Comparison of ENCODE assay signal across 19 cellular contexts in genomic region chr9:32403567-32403966, GRCh38. TPM values are rescaled to one million over a fixed set of nuclear protein-coding genes. Genes with fewer than 3 reads are reported as not detected.
DNase-seq lines count a peak whose midpoint lies in the region; ATAC-seq, FAIRE-seq and TF ChIP-seq lines count a peak whose summit lies in the region.
"Had no signal": no experiment of that assay in that cellular context is flagged by ENCODE, and none has a peak within 500 bp of the region (broad histone marks: within the 10 kb centered on the region; RNA-seq: fewer than 3 reads in every experiment).

No MANE protein-coding gene starts in this region.

- no peak for TF ChIP-seq CTCF in upper lobe of right lung (IDR thresholded peaks at IDR 0.05)

- intact Hi-C loops in upper lobe of right lung (cut with DNase I) = no loop called here
- intact Hi-C loops in activated T-helper 1 cell treated with anti-CD3 and anti-CD28 coated beads, Interleukin-12 subunit alpha, Interleukin-12 subunit beta, Interleukin-2, Interleukin-4 antibody, amounts not matched to agents 30 ng/mL and 10 ng/mL and 1 ng/mL, durations not matched to agents 14 hours and 24 hours and 36 hours (cut with micrococcal nuclease) = no loop called here

- H3K4me3 Mint-ChIP-seq in activated T-helper 1 cell treated with anti-CD3 and anti-CD28 coated beads, Interleukin-12 subunit alpha, Interleukin-12 subunit beta, Interleukin-2, Interleukin-4 antibody, amounts not matched to agents 30 ng/mL and 10 ng/mL and 1 ng/mL, durations not matched to agents 14 hours and 24 hours and 36 hours = no peak overlapping the region
- H3K4me3 Mint-ChIP-seq: CD4-positive, alpha-beta T cell; T-cell had no signal

- peaks cover 9% of the 10 kb centered on the region for H3K4me1 Mint-ChIP-seq in activated T-helper 1 cell treated with anti-CD3 and anti-CD28 coated beads, Interleukin-12 subunit alpha, Interleukin-12 subunit beta, Interleukin-2, Interleukin-4 antibody, amounts not matched to agents 30 ng/mL and 10 ng/mL and 1 ng/mL, durations not matched to agents 14 hours and 24 hours and 36 hours (ENCODE audit: low read depth)

- peaks cover 10% of the 10 kb centered on the region for H3K36me3 Mint-ChIP-seq in activated T-helper 1 cell treated with anti-CD3 and anti-CD28 coated beads, Interleukin-12 subunit alpha, Interleukin-12 subunit beta, Interleukin-2, Interleukin-4 antibody, amounts not matched to agents 30 ng/mL and 10 ng/mL and 1 ng/mL, durations not matched to agents 14 hours and 24 hours and 36 hours (ENCODE audit: low read depth)

- H3K4me3 ChIP-seq in upper lobe of right lung = no peak overlapping the region
- H3K4me3 ChIP-seq: GM23248, SK-N-MC had no signal

- ATAC-seq in upper lobe of right lung = peak; percentile 56
- ATAC-seq: HCT116, T-cell had no signal

- H3K9me3 Mint-ChIP-seq in activated T-helper 1 cell treated with anti-CD3 and anti-CD28 coated beads, Interleukin-12 subunit alpha, Interleukin-12 subunit beta, Interleukin-2, Interleukin-4 antibody, amounts not matched to agents 30 ng/mL and 10 ng/mL and 1 ng/mL, durations not matched to agents 14 hours and 24 hours and 36 hours = no peaks in the 10 kb centered on the region
- H3K9me3 Mint-ChIP-seq: CD4-positive, alpha-beta T cell had no signal

- H3K4me1 ChIP-seq in upper lobe of right lung = peaks cover 9% of the 10 kb centered on the region
- H3K4me1 ChIP-seq: BE2C had no signal

- FAIRE-seq in GM19239 (lab: Jason Lieb, UNC) = no peak
- FAIRE-seq: G401.6 had no signal

- H3K27me3 ChIP-seq in upper lobe of right lung = no peaks in the 10 kb centered on the region
- H3K27me3 ChIP-seq: BE2C had no signal

- DNase-seq in ELR (ENCODE audit: low read depth) (peak; percentile 52), MV-4-11 (lab: John Stamatoyannopoulos, UW) (peak; percentile 35), dermis blood vessel endothelial cell (peak; percentile 30), upper lobe of right lung (no peak), NOMO-1 treated with DMSO at 0.1 percent for 48 hours (lab: John Stamatoyannopoulos, UW; ENCODE audit: unreplicated experiment) (no peak), GM19239 (ENCODE audit: insufficient read length, low spot score) (no peak)
- DNase-seq in activated T-helper 1 cell treated with anti-CD3 and anti-CD28 coated beads, Interleukin-12 subunit alpha, Interleukin-12 subunit beta, Interleukin-2, Interleukin-4 antibody, amounts not matched to agents 30 ng/mL and 10 ng/mL and 1 ng/mL, durations not matched to agents 14 hours and 24 hours and 36 hours (ENCODE audit: low spot score) = no peak
- DNase-seq: BE2C; CD4-positive, alpha-beta T cell; GM23248; KG1; NCI-H1417; NCI-H1930; NCI-H2171; NCI-H446; T-cell had no signal

- H3K36me3 ChIP-seq in upper lobe of right lung = peaks cover 32% of the 10 kb centered on the region
- H3K36me3 ChIP-seq: BE2C had no signal

- no peaks in the 10 kb centered on the region for H3K27me3 Mint-ChIP-seq in activated T-helper 1 cell treated with anti-CD3 and anti-CD28 coated beads, Interleukin-12 subunit alpha, Interleukin-12 subunit beta, Interleukin-2, Interleukin-4 antibody, amounts not matched to agents 30 ng/mL and 10 ng/mL and 1 ng/mL, durations not matched to agents 14 hours and 24 hours and 36 hours (ENCODE audit: insufficient read depth)
- H3K27me3 Mint-ChIP-seq: CD4-positive, alpha-beta T cell; T-cell had no signal

- no peak overlapping the region for H3K27ac Mint-ChIP-seq in activated T-helper 1 cell treated with anti-CD3 and anti-CD28 coated beads, Interleukin-12 subunit alpha, Interleukin-12 subunit beta, Interleukin-2, Interleukin-4 antibody, amounts not matched to agents 30 ng/mL and 10 ng/mL and 1 ng/mL, durations not matched to agents 14 hours and 24 hours and 36 hours
- H3K27ac Mint-ChIP-seq: CD4-positive, alpha-beta T cell; T-cell had no signal

- no peaks in the 10 kb centered on the region for H3K9me3 ChIP-seq in upper lobe of right lung
- H3K9me3 ChIP-seq: BE2C had no signal

- no peak overlapping the region for H3K27ac ChIP-seq in upper lobe of right lung
- H3K27ac ChIP-seq: GM23248, SK-N-MC had no signal

RNA-seq across cellular contexts. Expression of gene ACO1, which starts 19.1 kb away (rescaled TPM):
- total RNA-seq in dermis blood vessel endothelial cell (61.8 and 73.3 TPM in 2 replicates), upper lobe of right lung (32.9 TPM)
- total RNA-seq in activated T-helper 1 cell treated with anti-CD3 and anti-CD28 coated beads, Interleukin-12 subunit alpha, Interleukin-12 subunit beta, Interleukin-2, Interleukin-4 antibody, amounts not matched to agents 30 ng/mL and 10 ng/mL and 1 ng/mL, durations not matched to agents 14 hours and 24 hours and 36 hours = 5.6 and 6.9 TPM in 2 replicates

Comparison
In these comparisons a context has a peak if more than half of its experiments do, and no peak if none do; other contexts are left out.
1. DNase-seq: peak in ELR (single experiment), MV-4-11 (single experiment) and dermis blood vessel endothelial cell (single experiment); none in upper lobe of right lung (single experiment), activated T-helper 1 cell treated with anti-CD3 and anti-CD28 coated beads, Interleukin-12 subunit alpha, Interleukin-12 subunit beta, Interleukin-2, Interleukin-4 antibody, amounts not matched to agents 30 ng/mL and 10 ng/mL and 1 ng/mL, durations not matched to agents 14 hours and 24 hours and 36 hours (single experiment), NOMO-1 treated with DMSO at 0.1 percent for 48 hours (single experiment) and GM19239 (single experiment).